ENCODE assay signal across 1 cellular context in the genomic region with DNA sequence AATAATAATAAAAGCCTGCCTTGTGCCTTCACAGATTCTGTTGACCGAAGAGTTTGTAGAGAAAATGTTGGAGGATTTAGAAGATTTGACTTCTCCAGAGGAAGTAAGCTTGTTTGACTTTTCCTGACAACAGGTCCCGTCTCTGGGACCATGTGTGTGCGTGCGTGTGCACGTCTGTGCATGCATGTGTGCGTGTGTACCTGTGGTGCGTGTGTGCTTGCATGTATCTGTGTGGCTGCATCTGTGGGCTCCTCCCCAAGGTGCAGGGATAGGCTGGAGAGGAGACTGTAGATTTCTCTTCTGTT.
TF ChIP-seq lines count a peak whose summit lies in the region.

No MANE protein-coding gene starts in this region.

TF ChIP-seq in HCT116, 20 proteins besides CTCF, POLR2A, EP300 and RAD21 (continued from another document):
- TF ChIP-seq, protein P1, sequence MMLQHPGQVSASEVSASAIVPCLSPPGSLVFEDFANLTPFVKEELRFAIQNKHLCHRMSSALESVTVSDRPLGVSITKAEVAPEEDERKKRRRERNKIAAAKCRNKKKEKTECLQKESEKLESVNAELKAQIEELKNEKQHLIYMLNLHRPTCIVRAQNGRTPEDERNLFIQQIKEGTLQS (IDR thresholded peaks at IDR 0.05) = no peak
- TF ChIP-seq, protein P2, sequence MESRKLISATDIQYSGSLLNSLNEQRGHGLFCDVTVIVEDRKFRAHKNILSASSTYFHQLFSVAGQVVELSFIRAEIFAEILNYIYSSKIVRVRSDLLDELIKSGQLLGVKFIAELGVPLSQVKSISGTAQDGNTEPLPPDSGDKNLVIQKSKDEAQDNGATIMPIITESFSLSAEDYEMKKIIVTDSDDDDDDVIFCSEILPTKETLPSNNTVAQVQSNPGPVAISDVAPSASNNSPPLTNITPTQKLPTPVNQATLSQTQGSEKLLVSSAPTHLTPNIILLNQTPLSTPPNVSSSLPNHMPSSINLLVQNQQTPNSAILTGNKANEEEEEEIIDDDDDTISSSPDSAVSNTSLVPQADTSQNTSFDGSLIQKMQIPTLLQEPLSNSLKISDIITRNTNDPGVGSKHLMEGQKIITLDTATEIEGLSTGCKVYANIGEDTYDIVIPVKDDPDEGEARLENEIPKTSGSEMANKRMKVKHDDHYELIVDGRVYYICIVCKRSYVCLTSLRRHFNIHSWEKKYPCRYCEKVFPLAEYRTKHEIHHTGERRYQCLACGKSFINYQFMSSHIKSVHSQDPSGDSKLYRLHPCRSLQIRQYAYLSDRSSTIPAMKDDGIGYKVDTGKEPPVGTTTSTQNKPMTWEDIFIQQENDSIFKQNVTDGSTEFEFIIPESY (IDR thresholded peaks at IDR 0.05; ENCODE audit: extremely low read depth, insufficient replicate concordance, low read length) = no peak
- TF ChIP-seq SIN3A (IDR thresholded peaks at IDR 0.05; ENCODE audit: low read depth) = no peak
